Comparison of ENCODE assay signal across 1 cellular context in genomic region chr7:142835487-142835886, GRCh38.
TF ChIP-seq lines count a peak whose summit lies in the region.

No MANE protein-coding gene starts in this region.

TF ChIP-seq in WTC11, 78 proteins besides CTCF, POLR2A, EP300 and RAD21:
- no peak for TF ChIP-seq JAZF1 (CRISPR knock-in tag; IDR thresholded peaks at IDR 0.05)
- no peak for TF ChIP-seq NR1H2 (CRISPR knock-in tag; IDR thresholded peaks at IDR 0.05)
- TF ChIP-seq GTF2I (CRISPR knock-in tag; conservative IDR thresholded peaks at IDR 0.05) = no peak
- no peak for TF ChIP-seq PRRX2 (CRISPR knock-in tag; IDR thresholded peaks at IDR 0.05)
- no peak for TF ChIP-seq SOX15 (CRISPR knock-in tag; IDR thresholded peaks at IDR 0.05)
- TF ChIP-seq ZNF396 (CRISPR knock-in tag; IDR thresholded peaks at IDR 0.05; ENCODE audit: borderline replicate concordance) = no peak
- TF ChIP-seq ZNF671 (CRISPR knock-in tag; IDR thresholded peaks at IDR 0.05) = no peak
- TF ChIP-seq NFYB (CRISPR knock-in tag; conservative IDR thresholded peaks at IDR 0.05; ENCODE audit: low read depth) = no peak
- no peak for TF ChIP-seq ZSCAN18 (CRISPR knock-in tag; IDR thresholded peaks at IDR 0.05)
- no peak for TF ChIP-seq TCF7 (CRISPR knock-in tag; IDR thresholded peaks at IDR 0.05; ENCODE audit: low read depth)
- TF ChIP-seq SMAD3 (CRISPR knock-in tag; IDR thresholded peaks at IDR 0.05; ENCODE audit: borderline replicate concordance) = no peak
- no peak for TF ChIP-seq GABPB1 (CRISPR knock-in tag; IDR thresholded peaks at IDR 0.05)
- TF ChIP-seq MAX (CRISPR knock-in tag; IDR thresholded peaks at IDR 0.05) = no peak
- no peak for TF ChIP-seq ESRRA (CRISPR knock-in tag; IDR thresholded peaks at IDR 0.05; ENCODE audit: borderline replicate concordance)
- TF ChIP-seq CDX4 (CRISPR knock-in tag; IDR thresholded peaks at IDR 0.05; ENCODE audit: borderline replicate concordance) = no peak
- no peak for TF ChIP-seq FOXK1 (CRISPR knock-in tag; IDR thresholded peaks at IDR 0.05)
- no peak for TF ChIP-seq ZBTB43 (CRISPR knock-in tag; IDR thresholded peaks at IDR 0.05)
- no peak for TF ChIP-seq ATF1 (CRISPR knock-in tag; IDR thresholded peaks at IDR 0.05)
- no peak for TF ChIP-seq E2F5 (CRISPR knock-in tag; IDR thresholded peaks at IDR 0.05)
- TF ChIP-seq IRF1 (CRISPR knock-in tag; IDR thresholded peaks at IDR 0.05) = no peak
